18 cellular contexts compared by ENCODE assay signal in the genomic region with DNA sequence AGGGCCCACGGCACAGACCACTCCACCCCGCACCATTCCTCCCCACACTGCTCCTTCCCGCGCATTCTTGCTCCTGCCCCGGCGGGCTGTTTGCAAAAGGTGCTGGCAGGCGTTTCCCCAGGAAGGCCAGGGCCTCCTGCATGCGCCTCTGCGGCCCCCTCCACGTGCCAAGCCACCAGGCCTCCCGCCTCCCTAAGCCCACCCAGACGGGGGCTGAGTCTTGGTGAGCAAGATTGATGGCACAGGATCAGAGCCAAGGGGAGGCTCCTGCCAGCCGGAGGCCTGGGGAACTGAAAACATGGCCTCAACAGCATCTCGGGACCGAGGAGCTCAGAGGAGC.
"Had no signal": no experiment of that assay in that cellular context is flagged by ENCODE, and none has a peak within 500 bp of the region (broad histone marks: within the 10 kb centered on the region; RNA-seq: fewer than 3 reads in every experiment).

No MANE protein-coding gene starts in this region.

- H3K27me3 ChIP-seq: pancreas, tibial nerve, uterus had no signal

- DNase-seq: activated CD4-positive, alpha-beta T cell treated with anti-CD3 and anti-CD28 coated beads, Interleukin-2, amount 50 U/mL, for 1 hour; activated naive CD4-positive, alpha-beta T cell treated with Interleukin-2 at 50 U/mL for 16 hours; anterior cingulate cortex; erythroblast; heart right ventricle; left colon; pancreas; stimulated activated CD4-positive, alpha-beta T cell treated with anti-CD3 and anti-CD28 coated beads, Interleukin-15, amount 100 ng/mL, for 24 hours; stimulated activated CD4-positive, alpha-beta T cell treated with anti-CD3 and anti-CD28 coated beads, Interleukin-4, amount 100 ng/mL, for 1 hour; stimulated activated naive B cell treated with anti-CD40 and anti-IgM and Interleukin-4, amounts not matched to agents 10 μg/mL and 1 μg/mL and 100 μg/mL, for 72 hours; T-helper 1 cell; T1000 had no signal

- ATAC-seq: activated CD4-positive, CD25-positive, alpha-beta regulatory T cell treated with anti-CD3 and anti-CD28 coated beads, Interleukin-2, amount 50 U/mL, for 24 hours; heart right ventricle; left colon; pancreas; stimulated activated naive B cell treated with anti-CD40 and anti-IgM and Interleukin-4, amounts not matched to agents 10 μg/mL and 1 μg/mL and 100 μg/mL, for 72 hours had no signal

- H3K4me3 ChIP-seq: breast epithelium, gastroesophageal sphincter, heart right ventricle, pancreas, skin epidermis, tibial nerve, uterus had no signal

- H3K36me3 ChIP-seq: breast epithelium, gastroesophageal sphincter, heart right ventricle, pancreas, tibial nerve, uterus had no signal
